ENCODE assay signal across 8 cellular contexts in the genomic region with DNA sequence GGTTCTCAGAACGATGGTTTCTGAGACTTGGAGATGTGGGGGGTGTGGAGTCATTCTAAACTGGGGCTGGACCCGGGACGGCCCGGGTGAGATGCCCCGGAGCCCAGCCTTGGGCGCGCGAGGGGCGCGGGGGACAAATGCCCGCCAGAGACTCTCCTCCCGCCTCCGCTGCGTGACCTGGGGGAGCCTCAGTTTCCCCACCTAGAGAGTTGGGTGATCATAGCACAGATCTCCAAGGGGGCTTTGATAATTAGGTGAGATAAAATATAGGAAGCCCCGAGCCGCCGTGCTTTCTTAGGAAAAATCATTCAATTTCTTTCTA. TPM values are rescaled to one million over a fixed set of nuclear protein-coding genes. Genes with fewer than 3 reads are reported as not detected.
DNase-seq lines count a peak whose midpoint lies in the region; ATAC-seq and TF ChIP-seq lines count a peak whose summit lies in the region.

No MANE protein-coding gene starts in this region.

- H3K27ac ChIP-seq in mammary epithelial cell (ENCODE audit: insufficient read depth, low read depth, low read length): no peak overlapping the region
- peak overlapping the region; percentile 60 to 92 (median 76) for H3K27ac ChIP-seq in tibial nerve

- H3K36me3 ChIP-seq in mammary epithelial cell (ENCODE audit: insufficient read depth, low read length): no peaks in the 10 kb centered on the region
- no peaks in the 10 kb centered on the region for H3K36me3 ChIP-seq in tibial nerve

- 3% methylated on average over 16 of the region's 17 CpGs for WGBS in mammary epithelial cell (ENCODE audit: low coverage, missing lambda C conversion rate)
- 0 to 1% methylated on average over 16 to 17 of the region's 17 CpGs for WGBS in tibial nerve, 2 donors

- no peaks in the 10 kb centered on the region for H3K36me3 Mint-ChIP-seq in activated T-cell treated with anti-CD3 and anti-CD28 coated beads, Interleukin-2, amount 50 U/mL, for 24 hours (ENCODE audit: low read depth)
- no peaks in the 10 kb centered on the region for H3K36me3 Mint-ChIP-seq in memory B cell

- H3K9ac ChIP-seq in mammary epithelial cell (ENCODE audit: insufficient read depth, low read length): peak overlapping the region; percentile 63

- CTCF ChIA-PET in mammary epithelial cell (lab: Charles Lee; ENCODE audit: low non-redundant PET): no interaction called here

- H3K4me3 ChIP-seq in mammary epithelial cell (replicated peaks in 1 of 3; ENCODE audit: insufficient read depth in 1 of 3, low read depth in 2 of 3, low read length in 3 of 3) (peak overlapping the region; percentile 55 to 72 (median 63)), tibial nerve (peak overlapping the region; percentile 74 to 95 (median 86))

- H3K4me1 Mint-ChIP-seq in activated T-cell treated with anti-CD3 and anti-CD28 coated beads, Interleukin-2, amount 50 U/mL, for 24 hours (ENCODE audit: low read depth): peaks cover 34% of the 10 kb centered on the region
- peaks cover 13% of the 10 kb centered on the region for H3K4me1 Mint-ChIP-seq in memory B cell

- no peaks in the 10 kb centered on the region for H3K9me3 ChIP-seq in mammary epithelial cell (replicated peaks; ENCODE audit: insufficient read depth, low read length)
- H3K9me3 ChIP-seq in tibial nerve: peaks cover 0 to 7% (median 0%) of the 10 kb centered on the region in 4 donors

- no peak overlapping the region for H3K27ac Mint-ChIP-seq in activated T-cell treated with anti-CD3 and anti-CD28 coated beads, Interleukin-2, amount 50 U/mL, for 24 hours
- H3K27ac Mint-ChIP-seq in memory B cell: no peak overlapping the region

- no peak for DNase-seq in activated T-cell treated with anti-CD3 and anti-CD28 coated beads, Interleukin-2, amount 50 U/mL, for 24 hours
- DNase-seq in activated T-cell treated with anti-CD3 and anti-CD28 coated beads for 4 hours (no peak), mammary epithelial cell (no peak), memory B cell (ENCODE audit: low spot score in 2 of 2) (no peak), tibial nerve (ENCODE audit: low spot score in 2 of 2) (no peak), Kasumi-1 (lab: John Stamatoyannopoulos, UW) (no peak), NCI-H345 (lab: John Stamatoyannopoulos, UW) (no peak), germinal center (ENCODE audit: low spot score) (no peak)

- in situ Hi-C loops in mammary epithelial cell (cut with MboI; ENCODE audit: low sequenced_read_pairs in 2 of 2): loop anchor here in 1 of 2 donors (25.0 kb wide), 1 partner anchor 270 kb away; no protein-coding TSS in a partner anchor

- ATAC-seq in memory B cell (ENCODE audit: low read depth): no peak

- peaks cover 66% of the 10 kb centered on the region for H3K27me3 Mint-ChIP-seq in activated T-cell treated with anti-CD3 and anti-CD28 coated beads, Interleukin-2, amount 50 U/mL, for 24 hours
- H3K27me3 Mint-ChIP-seq in memory B cell: no peaks in the 10 kb centered on the region

- peak overlapping the region; percentile 97 for H2AFZ ChIP-seq in mammary epithelial cell (ENCODE audit: low read depth, low read length)

- H3K4me2 ChIP-seq in mammary epithelial cell (ENCODE audit: insufficient read depth, low read depth, low read length): peak overlapping the region; percentile 100

- H4K20me1 ChIP-seq in mammary epithelial cell (ENCODE audit: insufficient read depth, low read length): no peaks in the 10 kb centered on the region

- intact Hi-C loops in mammary epithelial cell (cut with micrococcal nuclease): loop anchor here (5.0 kb wide), 4 partner anchors 95 to 705 kb away; no protein-coding TSS in a partner anchor

- no peaks in the 10 kb centered on the region for H3K9me3 Mint-ChIP-seq in activated T-cell treated with anti-CD3 and anti-CD28 coated beads, Interleukin-2, amount 50 U/mL, for 24 hours
- H3K9me3 Mint-ChIP-seq in memory B cell: no peaks in the 10 kb centered on the region

- H3K4me3 Mint-ChIP-seq in activated T-cell treated with anti-CD3 and anti-CD28 coated beads, Interleukin-2, amount 50 U/mL, for 24 hours: peak overlapping the region; percentile 77
- H3K4me3 Mint-ChIP-seq in memory B cell: peak overlapping the region; percentile 85

- H3K4me1 ChIP-seq in mammary epithelial cell (ENCODE audit: insufficient read depth, low read length) (peaks cover 28% of the 10 kb centered on the region), tibial nerve (peaks cover 0 to 43% (median 12%) of the 10 kb centered on the region in 4 donors)

- no peak for TF ChIP-seq POLR2A in tibial nerve (IDR thresholded peaks at IDR 0.05)

- TF ChIP-seq EP300 in tibial nerve (IDR thresholded peaks at IDR 0.05): no peak

- no peak for TF ChIP-seq CTCF in mammary epithelial cell (conservative IDR thresholded peaks at IDR 0.05 in 1 of 2, IDR thresholded peaks at IDR 0.05 in 1 of 2; ENCODE audit: extremely low read depth in 1 of 2, insufficient read depth in 1 of 2, low read depth in 1 of 2, low read length in 2 of 2)
- no peak for TF ChIP-seq CTCF in tibial nerve (IDR thresholded peaks at IDR 0.05)

- no TSS peak for BruUV-seq in mammary epithelial cell (replicated peaks; lab: Mats Ljungman, UMichigan)

- peaks cover 38% of the 10 kb centered on the region for H3K79me2 ChIP-seq in mammary epithelial cell (ENCODE audit: insufficient read depth, low read length)

- H3K27me3 ChIP-seq in mammary epithelial cell (ENCODE audit: insufficient read depth, low read length) (no peaks in the 10 kb centered on the region), tibial nerve (no peaks in the 10 kb centered on the region)

- dilution Hi-C loops in mammary epithelial cell (cut with HindIII; ENCODE audit: low sequenced_read_pairs): no loop called here

RNA-seq across cellular contexts. Expression of a gene that starts 0.7 kb away (rescaled TPM):
- total RNA-seq in mammary epithelial cell (10 to 100 TPM; 17.8 to 21.2 TPM), tibial nerve (10 to 100 TPM in 3 of 4 donors, 1 to 10 TPM in 1; 9.2 to 16.5 (median 10.4) TPM)
- polyA plus RNA-seq in mammary epithelial cell: 9.4 TPM
- polyA minus RNA-seq in mammary epithelial cell: 11.6 TPM

RNA-seq across cellular contexts. Expression of a gene that starts 37.6 kb away (rescaled TPM):
- total RNA-seq in mammary epithelial cell: not detected
- polyA plus RNA-seq in mammary epithelial cell: not detected
- not detected for polyA minus RNA-seq in mammary epithelial cell
- under 1 TPM in 1 of 4 donors, not detected in 3; 0.20 TPM for total RNA-seq in tibial nerve
